ENCODE assay signal across 12 cellular contexts in the genomic region with DNA sequence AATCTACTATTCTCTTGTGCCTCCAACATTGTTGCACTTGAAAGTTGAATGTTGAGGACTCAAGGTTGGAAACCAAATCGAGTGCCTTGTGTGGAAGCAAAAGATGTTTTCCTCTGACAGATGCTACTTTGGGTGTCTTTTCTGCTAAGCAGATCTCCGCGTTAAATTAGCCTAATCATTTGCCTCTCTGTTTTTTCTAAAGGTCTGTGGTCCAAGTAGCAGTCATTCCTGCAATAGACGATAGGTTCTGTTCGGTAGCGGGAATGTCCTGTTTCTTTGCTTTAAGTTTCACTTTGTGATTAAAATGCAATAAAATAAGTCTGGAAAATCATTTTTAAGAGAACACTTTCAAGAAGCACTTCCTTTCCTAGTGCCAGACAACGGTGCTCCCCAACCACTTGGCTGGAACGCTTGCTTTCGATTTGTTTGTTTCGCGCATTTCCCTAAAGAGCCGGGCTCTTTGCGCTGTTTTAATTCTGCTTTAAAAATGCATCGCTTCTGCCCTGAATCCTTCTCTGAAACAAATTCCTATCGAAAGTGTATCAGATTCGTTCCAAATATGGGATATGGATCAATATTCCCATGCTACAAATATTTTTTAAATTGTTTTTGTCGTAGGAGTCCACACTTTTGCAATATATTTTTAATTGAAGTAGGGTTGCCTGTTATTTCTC. TPM values are rescaled to one million over a fixed set of nuclear protein-coding genes. Genes with fewer than 3 reads are reported as not detected.
A peak's percentile ranks its signal among the peaks of the same experiment; 100 is the strongest.
DNase-seq lines count a peak whose midpoint lies in the region; ATAC-seq and TF ChIP-seq lines count a peak whose summit lies in the region.
"Had no signal": no experiment of that assay in that cellular context is flagged by ENCODE, and none has a peak within 500 bp of the region (broad histone marks: within the 10 kb centered on the region; RNA-seq: fewer than 3 reads in every experiment).

No MANE protein-coding gene starts in this region.

- H3K27ac Mint-ChIP-seq in endothelial cell (ENCODE audit: unreplicated experiment): no peak overlapping the region

- no peak overlapping the region for H3K4me3 Mint-ChIP-seq in endothelial cell (ENCODE audit: unreplicated experiment)

- peaks cover 15% of the 10 kb centered on the region for H3K4me1 ChIP-seq in HEK293 (ENCODE audit: control insufficient read depth, insufficient read depth, low read length)

- H3K9me3 ChIP-seq in HEK293 (ENCODE audit: control insufficient read depth, insufficient read depth, low read depth, low read length): no peaks in the 10 kb centered on the region
- H3K9me3 ChIP-seq: left ventricle myocardium inferior had no signal

- H3K27ac ChIP-seq in HEK293 (ENCODE audit: extremely low read depth, low read depth, low read length) (no peak overlapping the region), layer of hippocampus (ENCODE audit: low read depth, low read length) (peak overlapping the region; percentile 43)
- H3K27ac ChIP-seq: left ventricle myocardium inferior, VCaP had no signal

- in situ Hi-C loops in astrocyte of the cerebellum (cut with HindIII; ENCODE audit: low sequenced_read_pairs): loop anchor here (25.0 kb wide), 1 partner anchor 242 kb away; no protein-coding TSS in a partner anchor

- H3K36me3 Mint-ChIP-seq in endothelial cell (ENCODE audit: low read depth, unreplicated experiment): peaks cover 7% of the 10 kb centered on the region

- POLR2A ChIA-PET in HEK293 (lab: Yijun Ruan, JAX): no interaction called here

- H3K4me1 Mint-ChIP-seq in endothelial cell (ENCODE audit: unreplicated experiment): peaks cover 16% of the 10 kb centered on the region

- CTCF ChIA-PET in HEK293 (lab: Yijun Ruan, JAX): interaction anchor here (1.0 kb wide), 1 partner anchor 79 kb away, joined by 3 read pairs; no protein-coding TSS in a partner anchor

- H3K36me3 ChIP-seq in HEK293 (ENCODE audit: control insufficient read depth in 2 of 2, insufficient read depth in 1 of 2, low read length in 2 of 2): no peaks in the 10 kb centered on the region
- H3K36me3 ChIP-seq: left ventricle myocardium inferior had no signal

- ATAC-seq in HG03139 (IDR thresholded peaks at IDR 0.05; ENCODE audit: unreplicated experiment): no peak

- no peaks in the 10 kb centered on the region for H3K9me3 Mint-ChIP-seq in endothelial cell (ENCODE audit: unreplicated experiment)

- peaks cover 20% of the 10 kb centered on the region for H3K27me3 Mint-ChIP-seq in endothelial cell (ENCODE audit: unreplicated experiment)

- TF ChIP-seq CTCF in HEK293 (tag by site-specific recombination; IDR thresholded peaks at IDR 0.05): no peak
- TF ChIP-seq CTCF in astrocyte of the cerebellum (IDR thresholded peaks at IDR 0.05; ENCODE audit: low read depth, low read length, missing control alignments): no peak
- TF ChIP-seq CTCF in endothelial cell (IDR thresholded peaks at IDR 0.05; ENCODE audit: unreplicated experiment): no peak

- DNase-seq in DMS53 (lab: John Stamatoyannopoulos, UW): peak; percentile 50
- DNase-seq in DMS53 treated with DMSO at 0.1 percent for 48 hours (lab: John Stamatoyannopoulos, UW; ENCODE audit: unreplicated experiment): no peak
- no peak for DNase-seq in astrocyte of the cerebellum (ENCODE audit: low read depth)
- DNase-seq in endothelial cell (ENCODE audit: low spot score): no peak
- no peak for DNase-seq in NCI-H69 (lab: John Stamatoyannopoulos, UW)
- DNase-seq: activated naive CD4-positive, alpha-beta T cell treated with Interleukin-2 at 50 U/mL for 16 hours; IMR-90; left ventricle myocardium inferior had no signal

- H3K4me3 ChIP-seq in HEK293 (ENCODE audit: low read depth, low read length) (peak overlapping the region; percentile 17), astrocyte of the cerebellum (ENCODE audit: low read depth, low read length) (peak overlapping the region; percentile 40)
- H3K4me3 ChIP-seq: left ventricle myocardium inferior had no signal

- peaks cover 25% of the 10 kb centered on the region for H3K27me3 ChIP-seq in layer of hippocampus (ENCODE audit: control insufficient read depth, insufficient read depth, low read length)

TF ChIP-seq in HEK293, 187 proteins besides CTCF, POLR2A, EP300 and RAD21:
- TF ChIP-seq PRDM1 (tag by site-specific recombination; IDR thresholded peaks at IDR 0.05) (0 out of 2 replicates have a peak, but pooled peaks have one; percentile 6), ZBTB17 (tag by site-specific recombination; IDR thresholded peaks at IDR 0.05) (0 out of 2 replicates have a peak, but pooled peaks have one; percentile 27), ZNF37A (tag by site-specific recombination; IDR thresholded peaks at IDR 0.05) (no peak), ZNF23 (tag by site-specific recombination; IDR thresholded peaks at IDR 0.05; ENCODE audit: borderline replicate concordance) (no peak), ZNF785 (tag by site-specific recombination; IDR thresholded peaks at IDR 0.05) (no peak)
- TF ChIP-seq, protein P1, sequence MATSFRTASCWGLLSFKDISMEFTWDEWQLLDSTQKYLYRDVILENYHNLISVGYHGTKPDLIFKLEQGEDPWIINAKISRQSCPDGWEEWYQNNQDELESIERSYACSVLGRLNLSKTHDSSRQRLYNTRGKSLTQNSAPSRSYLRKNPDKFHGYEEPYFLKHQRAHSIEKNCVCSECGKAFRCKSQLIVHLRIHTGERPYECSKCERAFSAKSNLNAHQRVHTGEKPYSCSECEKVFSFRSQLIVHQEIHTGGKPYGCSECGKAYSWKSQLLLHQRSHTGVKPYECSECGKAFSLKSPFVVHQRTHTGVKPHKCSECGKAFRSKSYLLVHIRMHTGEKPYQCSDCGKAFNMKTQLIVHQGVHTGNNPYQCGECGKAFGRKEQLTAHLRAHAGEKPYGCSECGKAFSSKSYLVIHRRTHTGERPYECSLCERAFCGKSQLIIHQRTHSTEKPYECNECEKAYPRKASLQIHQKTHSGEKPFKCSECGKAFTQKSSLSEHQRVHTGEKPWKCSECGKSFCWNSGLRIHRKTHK (tag by site-specific recombination; IDR thresholded peaks at IDR 0.05): no peak

RNA-seq across cellular contexts. Expression of a gene that starts 14.1 kb away (rescaled TPM):
- 3.8 TPM for total RNA-seq in endothelial cell (ENCODE audit: unreplicated experiment)
- total RNA-seq: IMR-90, left ventricle myocardium inferior had no signal

RNA-seq across cellular contexts. Expression of a gene that starts 24.1 kb away (rescaled TPM):
- total RNA-seq in endothelial cell (ENCODE audit: unreplicated experiment): 0.10 TPM
- total RNA-seq: IMR-90, left ventricle myocardium inferior had no signal
